Comparison of ENCODE assay signal across 36 cellular contexts in the genomic region with DNA sequence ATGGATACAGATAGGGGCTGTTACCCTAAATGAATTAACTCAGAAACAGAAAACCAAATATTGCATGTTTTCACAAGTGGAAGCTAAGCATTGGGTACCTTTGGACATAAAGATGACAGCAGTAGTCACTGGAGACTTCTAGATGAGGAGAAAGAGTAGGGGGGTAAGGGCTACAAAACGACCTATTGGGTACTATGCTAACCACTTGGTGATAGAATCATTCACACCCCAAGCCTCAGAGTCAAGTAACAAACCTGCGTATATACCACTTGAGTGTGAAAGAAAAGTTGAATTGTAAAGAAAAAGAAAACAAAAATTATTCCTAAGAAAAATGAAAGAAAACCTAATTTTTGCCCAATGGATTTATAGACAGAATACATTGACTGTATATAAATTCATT. TPM values are rescaled to one million over a fixed set of nuclear protein-coding genes. Genes with fewer than 3 reads are reported as not detected.
"Had no signal": no experiment of that assay in that cellular context is flagged by ENCODE, and none has a peak within 500 bp of the region (broad histone marks: within the 10 kb centered on the region; RNA-seq: fewer than 3 reads in every experiment).

No MANE protein-coding gene starts in this region.

- H3K36me3 ChIP-seq: colonic mucosa, esophagus muscularis mucosa, gastroesophageal sphincter, heart left ventricle, left lung, prostate gland, right atrium auricular region, stomach, tibial artery had no signal

- H3K79me2 ChIP-seq: hepatocyte had no signal

- ATAC-seq: foreskin keratinocyte, gastroesophageal sphincter, heart left ventricle, left cardiac atrium, left lung, mucosa of descending colon, sciatic nerve had no signal

- H3K4me3 ChIP-seq: colonic mucosa, esophagus muscularis mucosa, gastroesophageal sphincter, heart left ventricle, hepatocyte, left lung, mucosa of descending colon, prostate gland, right atrium auricular region, smooth muscle cell, stomach, testis, tibial artery had no signal

- H3K27ac ChIP-seq: colonic mucosa, esophagus muscularis mucosa, foreskin keratinocyte, gastroesophageal sphincter, hepatocyte, left lung, prostate gland, right atrium auricular region, stomach, testis, tibial artery had no signal

- H3K9me3 Mint-ChIP-seq: dendritic cell treated with granulocyte-macrophage colony-stimulating factor and Interleukin-4, amounts not matched to agents 40 ng/mL and 50 ng/mL, for 4 days; naive B cell; nephron progenitor cell; type B pancreatic cell had no signal

- H3K27me3 Mint-ChIP-seq: dendritic cell treated with granulocyte-macrophage colony-stimulating factor and Interleukin-4, amounts not matched to agents 40 ng/mL and 50 ng/mL, for 4 days; naive B cell had no signal

- H3K4me2 ChIP-seq: hepatocyte, smooth muscle cell had no signal

- H3K27ac Mint-ChIP-seq: dendritic cell treated with granulocyte-macrophage colony-stimulating factor and Interleukin-4, amounts not matched to agents 40 ng/mL and 50 ng/mL, for 4 days; mesothelial cell of epicardium; nephron progenitor cell; type B pancreatic cell had no signal

- H3K4me1 Mint-ChIP-seq: nephron progenitor cell had no signal

- H2AFZ ChIP-seq: hepatocyte had no signal

- H3K9me3 ChIP-seq: colonic mucosa, esophagus muscularis mucosa, gastroesophageal sphincter, heart left ventricle, left lung, mucosa of descending colon, prostate gland, right atrium auricular region, stomach, testis, tibial artery had no signal

- DNase-seq: colonic mucosa; effector CD8-positive, alpha-beta T cell; foreskin keratinocyte; heart left ventricle; left cardiac atrium; left lung; mesenchymal stem cell; mucosa of descending colon; naive B cell; nephron progenitor cell; nucleus accumbens; stimulated activated CD4-positive, alpha-beta T cell treated with anti-CD3 and anti-CD28 coated beads, Interleukin-12 subunit alpha, Interleukin-12 subunit beta, amount 100 ng/mL, for 4 hours; stimulated activated CD4-positive, alpha-beta T cell treated with anti-CD3 and anti-CD28 coated beads, Interleukin-1b, Interleukin-23, amount 100 ng/mL, for 48 hours; stimulated activated CD4-positive, alpha-beta T cell treated with anti-CD3 and anti-CD28 coated beads, Interleukin-4, amount 100 ng/mL, for 1 hour; stimulated activated CD8-positive, alpha-beta memory T cell treated with anti-CD3 and anti-CD28 coated beads, Interleukin-4, amount 100 ng/mL, for 48 hours; stimulated activated naive CD4-positive, alpha-beta T cell treated with Interleukin-2 at 50 U/mL for 16 hours; stomach; testis; tibial artery had no signal

- H3K4me3 Mint-ChIP-seq: dendritic cell treated with granulocyte-macrophage colony-stimulating factor and Interleukin-4, amounts not matched to agents 40 ng/mL and 50 ng/mL, for 4 days; mesothelial cell of epicardium; naive B cell; nephron progenitor cell; type B pancreatic cell had no signal

- H3K27me3 ChIP-seq: colonic mucosa, esophagus muscularis mucosa, foreskin keratinocyte, heart left ventricle, hepatocyte, left lung, right atrium auricular region, stomach, testis, tibial artery had no signal

- H3K36me3 Mint-ChIP-seq: mesothelial cell of epicardium, naive B cell, type B pancreatic cell had no signal

- H3K4me1 ChIP-seq: colonic mucosa, esophagus muscularis mucosa, foreskin keratinocyte, gastroesophageal sphincter, prostate gland, right atrium auricular region, testis, tibial artery had no signal

RNA-seq across cellular contexts. Expression of a gene that starts 7.7 kb away (rescaled TPM):
- total RNA-seq: endothelial cell of umbilical vein had no signal

RNA-seq across cellular contexts. Expression of a gene that starts 29.4 kb away (rescaled TPM):
- total RNA-seq: endothelial cell of umbilical vein, epithelial cell of proximal tubule, fibroblast of lung, foreskin keratinocyte, hepatocyte, kidney epithelial cell, lung microvascular endothelial cell, mesothelial cell of epicardium, osteocyte, smooth muscle cell, urinary bladder had no signal
